1 cellular context compared by ENCODE assay signal in the genomic region with DNA sequence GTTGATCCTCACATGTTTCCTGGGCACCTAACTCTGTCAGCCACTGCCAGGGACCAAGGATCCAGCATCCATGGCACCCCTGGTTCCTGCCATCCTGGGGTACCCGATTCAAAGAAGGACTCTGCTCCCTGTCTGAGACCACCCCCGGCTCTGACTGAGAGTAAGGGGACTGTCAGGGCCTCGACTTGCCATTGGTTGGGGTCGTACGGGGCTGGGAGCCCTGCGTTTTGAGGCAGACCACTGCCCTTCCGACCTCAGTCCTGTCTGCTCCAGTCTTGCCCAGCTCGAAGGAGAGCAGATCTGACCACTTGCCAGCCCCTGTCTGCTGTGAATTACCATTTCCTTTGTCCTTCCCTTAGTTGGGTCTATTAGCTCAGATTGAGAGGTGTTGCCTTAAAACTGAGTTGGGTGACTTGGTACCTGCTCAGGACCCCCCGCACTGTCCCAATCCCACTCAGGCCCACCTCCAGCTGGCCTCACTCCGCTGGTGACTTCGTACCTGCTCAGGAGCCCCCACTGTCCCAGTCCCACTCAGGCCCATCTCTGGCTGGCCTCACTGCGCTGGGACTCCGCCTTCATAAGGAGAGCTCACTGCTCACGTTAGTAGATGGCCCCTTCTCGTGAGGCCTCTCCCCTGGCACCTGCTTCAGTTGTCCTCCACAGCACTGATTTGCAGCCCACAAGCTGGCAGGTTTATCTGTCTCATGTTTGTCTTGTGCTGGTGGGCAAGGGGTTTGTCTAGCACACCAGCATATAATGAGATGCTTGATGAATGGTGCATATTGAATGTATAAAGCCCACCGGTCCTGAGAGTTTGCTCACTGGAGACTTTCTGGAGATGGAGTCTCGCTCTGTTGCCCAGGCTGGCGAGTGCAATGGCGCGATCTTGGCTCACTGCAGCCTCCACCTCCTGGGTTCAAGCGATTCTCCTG.
TF ChIP-seq lines count a peak whose summit lies in the region.

No MANE protein-coding gene starts in this region.

TF ChIP-seq in HEK293, 187 proteins besides CTCF, POLR2A, EP300 and RAD21:
- TF ChIP-seq ZNF366 (tag by site-specific recombination; conservative IDR thresholded peaks at IDR 0.05) (no peak), IKZF3 (tag by site-specific recombination; IDR thresholded peaks at IDR 0.05) (no peak), ZNF302 (tag by site-specific recombination; IDR thresholded peaks at IDR 0.05; ENCODE audit: low read depth) (no peak), ZNF549 (tag by site-specific recombination; IDR thresholded peaks at IDR 0.05) (no peak), ZNF747 (tag by site-specific recombination; IDR thresholded peaks at IDR 0.05) (no peak), ZNF658 (tag by site-specific recombination; IDR thresholded peaks at IDR 0.05) (no peak), ZNF585B (tag by site-specific recombination; IDR thresholded peaks at IDR 0.05) (no peak), KLF8 (tag by site-specific recombination; IDR thresholded peaks at IDR 0.05) (no peak), ZIC2 (tag by site-specific recombination; IDR thresholded peaks at IDR 0.05) (no peak)
- TF ChIP-seq, protein P1, sequence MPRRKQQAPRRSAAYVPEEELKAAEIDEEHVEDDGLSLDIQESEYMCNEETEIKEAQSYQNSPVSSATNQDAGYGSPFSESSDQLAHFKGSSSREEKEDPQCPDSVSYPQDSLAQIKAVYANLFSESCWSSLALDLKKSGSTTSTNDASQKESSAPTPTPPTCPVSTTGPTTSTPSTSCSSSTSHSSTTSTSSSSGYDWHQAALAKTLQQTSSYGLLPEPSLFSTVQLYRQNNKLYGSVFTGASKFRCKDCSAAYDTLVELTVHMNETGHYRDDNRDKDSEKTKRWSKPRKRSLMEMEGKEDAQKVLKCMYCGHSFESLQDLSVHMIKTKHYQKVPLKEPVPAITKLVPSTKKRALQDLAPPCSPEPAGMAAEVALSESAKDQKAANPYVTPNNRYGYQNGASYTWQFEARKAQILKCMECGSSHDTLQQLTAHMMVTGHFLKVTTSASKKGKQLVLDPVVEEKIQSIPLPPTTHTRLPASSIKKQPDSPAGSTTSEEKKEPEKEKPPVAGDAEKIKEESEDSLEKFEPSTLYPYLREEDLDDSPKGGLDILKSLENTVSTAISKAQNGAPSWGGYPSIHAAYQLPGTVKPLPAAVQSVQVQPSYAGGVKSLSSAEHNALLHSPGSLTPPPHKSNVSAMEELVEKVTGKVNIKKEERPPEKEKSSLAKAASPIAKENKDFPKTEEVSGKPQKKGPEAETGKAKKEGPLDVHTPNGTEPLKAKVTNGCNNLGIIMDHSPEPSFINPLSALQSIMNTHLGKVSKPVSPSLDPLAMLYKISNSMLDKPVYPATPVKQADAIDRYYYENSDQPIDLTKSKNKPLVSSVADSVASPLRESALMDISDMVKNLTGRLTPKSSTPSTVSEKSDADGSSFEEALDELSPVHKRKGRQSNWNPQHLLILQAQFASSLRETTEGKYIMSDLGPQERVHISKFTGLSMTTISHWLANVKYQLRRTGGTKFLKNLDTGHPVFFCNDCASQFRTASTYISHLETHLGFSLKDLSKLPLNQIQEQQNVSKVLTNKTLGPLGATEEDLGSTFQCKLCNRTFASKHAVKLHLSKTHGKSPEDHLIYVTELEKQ (tag by site-specific recombination; IDR thresholded peaks at IDR 0.05; ENCODE audit: borderline replicate concordance): no peak
- TF ChIP-seq, protein P2, sequence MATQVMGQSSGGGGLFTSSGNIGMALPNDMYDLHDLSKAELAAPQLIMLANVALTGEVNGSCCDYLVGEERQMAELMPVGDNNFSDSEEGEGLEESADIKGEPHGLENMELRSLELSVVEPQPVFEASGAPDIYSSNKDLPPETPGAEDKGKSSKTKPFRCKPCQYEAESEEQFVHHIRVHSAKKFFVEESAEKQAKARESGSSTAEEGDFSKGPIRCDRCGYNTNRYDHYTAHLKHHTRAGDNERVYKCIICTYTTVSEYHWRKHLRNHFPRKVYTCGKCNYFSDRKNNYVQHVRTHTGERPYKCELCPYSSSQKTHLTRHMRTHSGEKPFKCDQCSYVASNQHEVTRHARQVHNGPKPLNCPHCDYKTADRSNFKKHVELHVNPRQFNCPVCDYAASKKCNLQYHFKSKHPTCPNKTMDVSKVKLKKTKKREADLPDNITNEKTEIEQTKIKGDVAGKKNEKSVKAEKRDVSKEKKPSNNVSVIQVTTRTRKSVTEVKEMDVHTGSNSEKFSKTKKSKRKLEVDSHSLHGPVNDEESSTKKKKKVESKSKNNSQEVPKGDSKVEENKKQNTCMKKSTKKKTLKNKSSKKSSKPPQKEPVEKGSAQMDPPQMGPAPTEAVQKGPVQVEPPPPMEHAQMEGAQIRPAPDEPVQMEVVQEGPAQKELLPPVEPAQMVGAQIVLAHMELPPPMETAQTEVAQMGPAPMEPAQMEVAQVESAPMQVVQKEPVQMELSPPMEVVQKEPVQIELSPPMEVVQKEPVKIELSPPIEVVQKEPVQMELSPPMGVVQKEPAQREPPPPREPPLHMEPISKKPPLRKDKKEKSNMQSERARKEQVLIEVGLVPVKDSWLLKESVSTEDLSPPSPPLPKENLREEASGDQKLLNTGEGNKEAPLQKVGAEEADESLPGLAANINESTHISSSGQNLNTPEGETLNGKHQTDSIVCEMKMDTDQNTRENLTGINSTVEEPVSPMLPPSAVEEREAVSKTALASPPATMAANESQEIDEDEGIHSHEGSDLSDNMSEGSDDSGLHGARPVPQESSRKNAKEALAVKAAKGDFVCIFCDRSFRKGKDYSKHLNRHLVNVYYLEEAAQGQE (tag by site-specific recombination; IDR thresholded peaks at IDR 0.05): no peak
- TF ChIP-seq, protein P3, sequence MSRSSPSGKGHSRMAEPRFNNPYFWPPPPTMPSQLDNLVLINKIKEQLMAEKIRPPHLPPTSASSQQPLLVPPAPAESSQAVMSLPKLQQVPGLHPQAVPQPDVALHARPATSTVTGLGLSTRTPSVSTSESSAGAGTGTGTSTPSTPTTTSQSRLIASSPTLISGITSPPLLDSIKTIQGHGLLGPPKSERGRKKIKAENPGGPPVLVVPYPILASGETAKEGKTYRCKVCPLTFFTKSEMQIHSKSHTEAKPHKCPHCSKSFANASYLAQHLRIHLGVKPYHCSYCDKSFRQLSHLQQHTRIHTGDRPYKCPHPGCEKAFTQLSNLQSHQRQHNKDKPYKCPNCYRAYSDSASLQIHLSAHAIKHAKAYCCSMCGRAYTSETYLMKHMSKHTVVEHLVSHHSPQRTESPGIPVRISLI (tag by site-specific recombination; IDR thresholded peaks at IDR 0.05): no peak
